11 cellular contexts compared by ENCODE assay signal in genomic region chr9:105500108-105500766, GRCh38. TPM values are rescaled to one million over a fixed set of nuclear protein-coding genes. Genes with fewer than 3 reads are reported as not detected.
DNase-seq lines count a peak whose midpoint lies in the region; ATAC-seq, FAIRE-seq and TF ChIP-seq lines count a peak whose summit lies in the region.
"Had no signal": no experiment of that assay in that cellular context is flagged by ENCODE, and none has a peak within 500 bp of the region (broad histone marks: within the 10 kb centered on the region; RNA-seq: fewer than 3 reads in every experiment).

No MANE protein-coding gene starts in this region.

- DNase-seq in GM19239 (ENCODE audit: insufficient read length, low spot score): peak; percentile 19
- peak; percentile 39 to 86 for DNase-seq in NOMO-1 (lab: John Stamatoyannopoulos, UW; ENCODE audit: unreplicated experiment in 2 of 2)
- DNase-seq in superior temporal gyrus (ENCODE audit: extremely low spot score): peak; percentile 12
- DNase-seq in D721Med (ENCODE audit: insufficient read length, low spot score): no peak
- DNase-seq in activated T-cell treated with anti-CD3 and anti-CD28 coated beads for 4 hours: no peak
- DNase-seq: gastrocnemius medialis, HFFc6, retina had no signal

- FAIRE-seq in GM19239 (lab: Jason Lieb, UNC) (peak; percentile 87), D721Med (lab: Jason Lieb, UNC) (no peak)

- no peak for TF ChIP-seq CTCF in D721Med (IDR thresholded peaks at IDR 0.05; ENCODE audit: insufficient read depth, missing control alignments)

- ATAC-seq in HG02885 (IDR thresholded peaks at IDR 0.05; ENCODE audit: poor library complexity, unreplicated experiment) (peak; percentile 88), esophagus mucosa (no peak)
- ATAC-seq: gastrocnemius medialis, Panc1 had no signal

RNA-seq across cellular contexts. Expression of gene FSD1L, which starts 52.4 kb away (rescaled TPM):
- total RNA-seq in esophagus mucosa: 2.3 TPM

RNA-seq across cellular contexts. Expression of gene FKTN, which starts 57.7 kb away (rescaled TPM):
- 12.3 TPM for total RNA-seq in esophagus mucosa

Comparison
In these comparisons a context has a peak if more than half of its experiments do, and no peak if none do; other contexts are left out.
1. DNase-seq: peak in GM19239 (single experiment), NOMO-1 (2 of 2) and superior temporal gyrus (single experiment); none in D721Med (single experiment) and activated T-cell treated with anti-CD3 and anti-CD28 coated beads for 4 hours (single experiment).